2 cellular contexts compared by ENCODE assay signal in the genomic region with DNA sequence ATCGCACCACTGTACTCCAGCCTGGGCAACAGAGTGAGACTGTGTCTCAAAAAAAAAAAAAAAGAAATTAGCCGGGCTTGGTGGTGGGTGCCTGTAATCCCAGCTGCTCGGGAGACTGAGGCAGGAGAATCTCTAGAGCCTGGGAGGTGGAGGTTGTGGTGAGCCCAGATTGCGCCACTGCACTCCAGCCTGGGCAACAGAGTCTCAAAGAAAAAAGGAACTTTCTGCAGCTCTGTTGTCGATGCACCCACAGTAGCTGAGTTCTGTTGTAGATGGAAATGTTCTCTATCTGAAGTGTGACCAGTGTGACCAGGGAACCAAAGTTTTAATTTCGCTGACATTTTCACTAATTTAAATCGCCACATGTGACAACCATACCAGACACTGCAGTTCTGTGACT. TPM values are rescaled to one million over a fixed set of nuclear protein-coding genes. Genes with fewer than 3 reads are reported as not detected.
"Had no signal": no experiment of that assay in that cellular context is flagged by ENCODE, and none has a peak within 500 bp of the region (broad histone marks: within the 10 kb centered on the region; RNA-seq: fewer than 3 reads in every experiment).

No MANE protein-coding gene starts in this region.

RNA-seq across cellular contexts. Expression of a gene that starts 12.8 kb away (rescaled TPM):
- total RNA-seq: H4, HepG2 had no signal
